Comparison of ENCODE assay signal across 16 cellular contexts in genomic region chr17:77632619-77633018, GRCh38.
DNase-seq lines count a peak whose midpoint lies in the region; TF ChIP-seq lines count a peak whose summit lies in the region.
"Had no signal": no experiment of that assay in that cellular context is flagged by ENCODE, and none has a peak within 500 bp of the region (broad histone marks: within the 10 kb centered on the region; RNA-seq: fewer than 3 reads in every experiment).

No MANE protein-coding gene starts in this region.

- no peaks in the 10 kb centered on the region for H3K27me3 ChIP-seq in Karpas-422 (ENCODE audit: low read length)
- H3K27me3 ChIP-seq: BE2C had no signal

- POLR2A ChIA-PET in HEK293 (lab: Yijun Ruan, JAX), result no interaction called here

- H3K4me3 ChIP-seq in HEK293 (ENCODE audit: low read depth, low read length) (no peak overlapping the region), Karpas-422 (ENCODE audit: low read length) (no peak overlapping the region)
- H3K4me3 ChIP-seq: GM12878 had no signal

- no peak overlapping the region for H3K27ac Mint-ChIP-seq in activated CD4-positive, alpha-beta T cell treated with anti-CD3 and anti-CD28 coated beads, Interleukin-2, amount 10 ng/mL, durations not matched to agents 24 days and 14 days
- H3K27ac Mint-ChIP-seq: CD8-positive, alpha-beta memory T cell; H9 had no signal

- H3K79me2 ChIP-seq in Karpas-422 (ENCODE audit: low read length), result no peaks in the 10 kb centered on the region

- no peak overlapping the region for H2AFZ ChIP-seq in Karpas-422 (ENCODE audit: low read length)

- H3K4me1 ChIP-seq in HEK293 (ENCODE audit: control insufficient read depth, insufficient read depth, low read length), result no peaks in the 10 kb centered on the region
- H3K4me1 ChIP-seq in Karpas-422 (ENCODE audit: low read length), result no peaks in the 10 kb centered on the region
- H3K4me1 ChIP-seq: BE2C, Caco-2 had no signal

- H3K27ac ChIP-seq in HEK293 (ENCODE audit: extremely low read depth, low read depth, low read length), result no peak overlapping the region
- no peak overlapping the region for H3K27ac ChIP-seq in Karpas-422 (ENCODE audit: low read length)

- H3K9me3 Mint-ChIP-seq in activated CD4-positive, alpha-beta T cell treated with anti-CD3 and anti-CD28 coated beads, Interleukin-2, amount 10 ng/mL, durations not matched to agents 24 days and 14 days, result peaks cover 4% of the 10 kb centered on the region

- DNase-seq in Karpas-422, result peak; percentile 9
- peak; percentile 31 for DNase-seq in posterior vena cava (ENCODE audit: low spot score)
- DNase-seq in activated CD4-positive, alpha-beta T cell treated with anti-CD3 and anti-CD28 coated beads, Interleukin-2, amount 10 ng/mL, durations not matched to agents 24 days and 14 days, result no peak
- no peak for DNase-seq in GDM1 (lab: John Stamatoyannopoulos, UW)
- DNase-seq in EL, result no peak
- DNase-seq: ACHN; BE2C; C1 segment of cervical spinal cord; Caco-2; CD4-positive, CD25-positive, alpha-beta regulatory T cell; CD8-positive, alpha-beta memory T cell; DMS153; DMS79; H9 had no signal

- no peaks in the 10 kb centered on the region for H4K20me1 ChIP-seq in Karpas-422 (ENCODE audit: insufficient read depth, low read depth, low read length)

- H3K4me1 Mint-ChIP-seq in activated CD4-positive, alpha-beta T cell treated with anti-CD3 and anti-CD28 coated beads, Interleukin-2, amount 10 ng/mL, durations not matched to agents 24 days and 14 days, result peaks cover 15% of the 10 kb centered on the region
- H3K4me1 Mint-ChIP-seq: CD8-positive, alpha-beta memory T cell had no signal

- no peak overlapping the region for H3K9ac ChIP-seq in Karpas-422 (ENCODE audit: low read length)

- peaks cover 2% of the 10 kb centered on the region for H3K36me3 Mint-ChIP-seq in activated CD4-positive, alpha-beta T cell treated with anti-CD3 and anti-CD28 coated beads, Interleukin-2, amount 10 ng/mL, durations not matched to agents 24 days and 14 days (ENCODE audit: low read depth)
- H3K36me3 Mint-ChIP-seq: CD4-positive, CD25-positive, alpha-beta regulatory T cell had no signal

- no peak for TF ChIP-seq CTCF in HEK293 (tag by site-specific recombination; IDR thresholded peaks at IDR 0.05)

- H3K36me3 ChIP-seq in HEK293 (ENCODE audit: control insufficient read depth in 2 of 2, insufficient read depth in 1 of 2, low read length in 2 of 2) (no peaks in the 10 kb centered on the region), Karpas-422 (ENCODE audit: insufficient read depth, low read length) (no peaks in the 10 kb centered on the region)
- H3K36me3 ChIP-seq: BE2C had no signal

- no peak overlapping the region for H3K4me2 ChIP-seq in Karpas-422 (ENCODE audit: low read depth, low read length, poor library complexity, severe bottlenecking)

- intact Hi-C loops in posterior vena cava (cut with DNase I), result no loop called here
- intact Hi-C loops in activated CD4-positive, alpha-beta T cell treated with anti-CD3 and anti-CD28 coated beads, Interleukin-2, amount 10 ng/mL, durations not matched to agents 24 days and 14 days (cut with micrococcal nuclease), result loop anchor here (5.0 to 10.0 kb wide), 2 partner anchors 35 to 212 kb away; no protein-coding TSS in a partner anchor

- CTCF ChIA-PET in HEK293 (lab: Yijun Ruan, JAX), result no interaction called here

- no peaks in the 10 kb centered on the region for H3K9me2 ChIP-seq in Karpas-422 (replicated peaks; ENCODE audit: insufficient read depth, low read length)

- H3K9me3 ChIP-seq in HEK293 (ENCODE audit: control insufficient read depth, insufficient read depth, low read depth, low read length) (no peaks in the 10 kb centered on the region), Karpas-422 (ENCODE audit: low read length) (no peaks in the 10 kb centered on the region)
- H3K9me3 ChIP-seq: BE2C, Caco-2 had no signal

- no peak overlapping the region for H3K4me3 Mint-ChIP-seq in activated CD4-positive, alpha-beta T cell treated with anti-CD3 and anti-CD28 coated beads, Interleukin-2, amount 10 ng/mL, durations not matched to agents 24 days and 14 days
- H3K4me3 Mint-ChIP-seq: CD4-positive, CD25-positive, alpha-beta regulatory T cell; CD8-positive, alpha-beta memory T cell; H9 had no signal

- H3K27me3 Mint-ChIP-seq in activated CD4-positive, alpha-beta T cell treated with anti-CD3 and anti-CD28 coated beads, Interleukin-2, amount 10 ng/mL, durations not matched to agents 24 days and 14 days, result peaks cover 7% of the 10 kb centered on the region

TF ChIP-seq in HEK293, 187 proteins besides CTCF, POLR2A, EP300 and RAD21:
- TF ChIP-seq SETDB1 (IDR thresholded peaks at IDR 0.05; ENCODE audit: insufficient read length, low read length), result no peak
- TF ChIP-seq ZNF10 (tag by site-specific recombination; IDR thresholded peaks at IDR 0.05), result peak; percentile 84; the same call in 1 of the 2 replicates

Comparison
In these comparisons a context has a peak if more than half of its experiments do, and no peak if none do; other contexts are left out.
1. DNase-seq: peak in Karpas-422 (single experiment) and posterior vena cava (single experiment); none in activated CD4-positive, alpha-beta T cell treated with anti-CD3 and anti-CD28 coated beads, Interleukin-2, amount 10 ng/mL, durations not matched to agents 24 days and 14 days (single experiment), GDM1 (single experiment) and EL (single experiment).